ENCODE assay signal across 17 cellular contexts in genomic region chr3:128194843-128195242, GRCh38. TPM values are rescaled to one million over a fixed set of nuclear protein-coding genes. Genes with fewer than 3 reads are reported as not detected.
DNase-seq lines count a peak whose midpoint lies in the region; TF ChIP-seq lines count a peak whose summit lies in the region.
"Had no signal": no experiment of that assay in that cellular context is flagged by ENCODE, and none has a peak within 500 bp of the region (broad histone marks: within the 10 kb centered on the region; RNA-seq: fewer than 3 reads in every experiment).

No MANE protein-coding gene starts in this region.

- H3K4me1 ChIP-seq in esophagus muscularis mucosa (peaks cover 25 to 35% (median 31%) of the 10 kb centered on the region in 4 donors), right atrium auricular region (peaks cover 3 to 37% of the 10 kb centered on the region in 2 donors), ovary (ENCODE audit: insufficient read depth) (peaks cover 3% of the 10 kb centered on the region)

- DNase-seq in Ammon's horn (ENCODE audit: low spot score) (peak; percentile 28), esophagus muscularis mucosa (ENCODE audit: extremely low spot score) (no peak), right atrium auricular region (ENCODE audit: low spot score) (no peak), ovary (peak; percentile 36 to 62 (median 47)), DMS 273 (lab: John Stamatoyannopoulos, UW; ENCODE audit: unreplicated experiment) (no peak), NCI-H345 treated with DMSO at 0.1 percent for 48 hours (lab: John Stamatoyannopoulos, UW; ENCODE audit: unreplicated experiment) (no peak), NCI-H446 (lab: John Stamatoyannopoulos, UW) (no peak), T-helper 2 cell (no peak)
- DNase-seq: Calu3; CD4-positive, CD25-positive, alpha-beta regulatory T cell; GF-D8; MG63; NCI-H1092 treated with DMSO at 0.1 percent for 48 hours; NCI-H1694 treated with DMSO at 0.1 percent for 48 hours; NCI-H446 treated with DMSO at 0.1 percent for 48 hours; NCI-H748 treated with DMSO at 0.1 percent for 48 hours had no signal

- H3K4me3 ChIP-seq in esophagus muscularis mucosa (no peak overlapping the region), right atrium auricular region (no peak overlapping the region), ovary (no peak overlapping the region)
- H3K4me3 ChIP-seq: GM23338, MG63 had no signal

- intact Hi-C loops in esophagus muscularis mucosa (cut with DNase I) (no loop called here), ovary (cut with DNase I) (no loop called here)

- TF ChIP-seq EP300 in esophagus muscularis mucosa (IDR thresholded peaks at IDR 0.05) (no peak), ovary (IDR thresholded peaks at IDR 0.05) (no peak)

- TF ChIP-seq POLR2A in esophagus muscularis mucosa (IDR thresholded peaks at IDR 0.05; ENCODE audit: low read depth) (no peak), ovary (IDR thresholded peaks at IDR 0.05) (no peak)

- 37% methylated on average over 4 of the region's 4 CpGs for WGBS in esophagus muscularis mucosa
- WGBS in ovary, 3 donors: 7 to 11% (median 11%) methylated on average over 4 of the region's 4 CpGs

- H3K9me3 ChIP-seq in esophagus muscularis mucosa (no peaks in the 10 kb centered on the region), right atrium auricular region (no peaks in the 10 kb centered on the region), ovary (no peaks in the 10 kb centered on the region)
- H3K9me3 ChIP-seq: MG63 had no signal

- H3K36me3 ChIP-seq in esophagus muscularis mucosa (no peaks in the 10 kb centered on the region), right atrium auricular region (no peaks in the 10 kb centered on the region), ovary (no peaks in the 10 kb centered on the region)
- H3K36me3 ChIP-seq: MG63 had no signal

- no peak for TF ChIP-seq CTCF in esophagus muscularis mucosa (IDR thresholded peaks at IDR 0.05)
- TF ChIP-seq CTCF in right atrium auricular region (IDR thresholded peaks at IDR 0.05): no peak
- no peak for TF ChIP-seq CTCF in ovary (IDR thresholded peaks at IDR 0.05)

- H3K27ac ChIP-seq in esophagus muscularis mucosa (replicated peaks in 1 of 4) (peak overlapping the region; percentile 17 to 40 (median 24)), right atrium auricular region (peak overlapping the region; percentile 46 to 57), ovary (no peak overlapping the region)

- H3K27me3 ChIP-seq in esophagus muscularis mucosa (no peaks in the 10 kb centered on the region), right atrium auricular region (no peaks in the 10 kb centered on the region), ovary (no peaks in the 10 kb centered on the region)
- H3K27me3 ChIP-seq: MG63 had no signal

RNA-seq across cellular contexts. Expression of gene EEFSEC, which starts 41.6 kb away (rescaled TPM):
- total RNA-seq in esophagus muscularis mucosa (10 to 100 TPM in 3 of 4 donors, 1 to 10 TPM in 1; 9.1 to 17.4 (median 15.8) TPM), right atrium auricular region (10 to 100 TPM; 15.7 to 18.0 TPM), ovary (10 to 100 TPM; 12.4 to 21.0 (median 16.1) TPM)
- 10 to 100 TPM in 1 of 2 donors, 1 to 10 TPM in 1; 6.8 to 14.0 TPM for polyA plus RNA-seq in ovary

Comparison
In these comparisons a context has a peak if more than half of its experiments do, and no peak if none do; other contexts are left out.
1. DNase-seq: peak in Ammon's horn (single experiment) and ovary (5 of 5); none in esophagus muscularis mucosa (single experiment), right atrium auricular region (single experiment), DMS 273 (single experiment), NCI-H345 treated with DMSO at 0.1 percent for 48 hours (single experiment), NCI-H446 (0 of 2) and T-helper 2 cell (0 of 5).
2. H3K27ac ChIP-seq: peak in esophagus muscularis mucosa (4 of 4) and right atrium auricular region (2 of 2); none in ovary (0 of 2).